Comparison of ENCODE assay signal across 23 cellular contexts in genomic region chr11:111001091-111001430, GRCh38.
DNase-seq lines count a peak whose midpoint lies in the region; ATAC-seq and TF ChIP-seq lines count a peak whose summit lies in the region.
"Had no signal": no experiment of that assay in that cellular context is flagged by ENCODE, and none has a peak within 500 bp of the region (broad histone marks: within the 10 kb centered on the region; RNA-seq: fewer than 3 reads in every experiment).

No MANE protein-coding gene starts in this region.

- H3K4me3 ChIP-seq in right atrium auricular region (no peak overlapping the region), SU-DHL-6 (ENCODE audit: insufficient read depth, low read length, poor library complexity, severe bottlenecking) (no peak overlapping the region), heart left ventricle (no peak overlapping the region), aorta (ENCODE audit: low read length in 2 of 2) (no peak overlapping the region)
- H3K4me3 ChIP-seq: BLaER1, smooth muscle cell had no signal

- no peaks in the 10 kb centered on the region for H3K9me2 ChIP-seq in SU-DHL-6 (replicated peaks; ENCODE audit: insufficient read depth, low read length)

- peak; percentile 54 for ATAC-seq in Right ventricle myocardium inferior
- ATAC-seq in heart left ventricle: peak in 3 of 4 donors; percentile 18 to 54 (median 39)
- ATAC-seq in aorta (ENCODE audit: low FRiP score): peak; percentile 36
- ATAC-seq in GM21390 (IDR thresholded peaks at IDR 0.05; ENCODE audit: unreplicated experiment): no peak
- ATAC-seq: HCT116; naive thymus-derived CD4-positive, alpha-beta T cell; T-helper 17 cell had no signal

- no peak for TF ChIP-seq CTCF in right atrium auricular region (IDR thresholded peaks at IDR 0.05)
- TF ChIP-seq CTCF in SU-DHL-6 (IDR thresholded peaks at IDR 0.05; ENCODE audit: insufficient read depth, low read length, poor library complexity, severe bottlenecking): no peak
- no peak for TF ChIP-seq CTCF in heart left ventricle (IDR thresholded peaks at IDR 0.05)

- no peak overlapping the region for H3K9ac ChIP-seq in SU-DHL-6 (ENCODE audit: low read length)
- H3K9ac ChIP-seq: BLaER1 had no signal

- no peaks in the 10 kb centered on the region for H4K20me1 ChIP-seq in SU-DHL-6 (ENCODE audit: low read depth, low read length)
- H4K20me1 ChIP-seq: BLaER1 had no signal

- H3K9me3 ChIP-seq in right atrium auricular region (no peaks in the 10 kb centered on the region), SU-DHL-6 (ENCODE audit: insufficient read depth, low read length) (no peaks in the 10 kb centered on the region), heart left ventricle (no peaks in the 10 kb centered on the region), aorta (ENCODE audit: control insufficient read depth, low read length) (no peaks in the 10 kb centered on the region)
- H3K9me3 ChIP-seq: BLaER1 had no signal

- H3F3A ChIP-seq in SU-DHL-6 (ENCODE audit: insufficient read depth): 0 out of 2 replicates have a peak, but pooled peaks cover 4% of the 10 kb centered on the region

- H3K27me3 ChIP-seq in right atrium auricular region (no peaks in the 10 kb centered on the region), SU-DHL-6 (ENCODE audit: low read length) (no peaks in the 10 kb centered on the region), heart left ventricle (peaks cover 0 to 2% (median 0%) of the 10 kb centered on the region in 9 donors), aorta (ENCODE audit: control insufficient read depth in 1 of 2, insufficient read depth in 2 of 2, low read length in 1 of 2) (no peaks in the 10 kb centered on the region)
- H3K27me3 ChIP-seq: BLaER1, brain microvascular endothelial cell had no signal

- 54 to 76% (median 67%) methylated on average over 2 of the region's 2 CpGs for WGBS in heart left ventricle, 4 donors
- WGBS in aorta, 2 donors: 3 to 4% methylated on average over 2 of the region's 2 CpGs

- H3K4me1 ChIP-seq in right atrium auricular region (no peaks in the 10 kb centered on the region), heart left ventricle (peaks cover 0 to 11% (median 0%) of the 10 kb centered on the region in 12 donors), aorta (ENCODE audit: control insufficient read depth in 1 of 2, insufficient read depth in 2 of 2, low read length in 2 of 2) (peaks cover 8 to 10% of the 10 kb centered on the region in 2 donors)

- TF ChIP-seq POLR2A in heart left ventricle (IDR thresholded peaks at IDR 0.05): no peak

- H3K27ac ChIP-seq in right atrium auricular region: no peak overlapping the region
- H3K27ac ChIP-seq in SU-DHL-6 (ENCODE audit: low read depth, low read length): peak overlapping the region; percentile 61
- no peak overlapping the region for H3K27ac ChIP-seq in heart left ventricle
- H3K27ac ChIP-seq in aorta (ENCODE audit: low read depth in 1 of 2, low read length in 2 of 2): no peak overlapping the region
- H3K27ac ChIP-seq: BLaER1, brain microvascular endothelial cell had no signal

- H3K36me3 ChIP-seq in right atrium auricular region (no peaks in the 10 kb centered on the region), SU-DHL-6 (ENCODE audit: low read length) (no peaks in the 10 kb centered on the region), heart left ventricle (no peaks in the 10 kb centered on the region), aorta (ENCODE audit: control insufficient read depth in 1 of 2, insufficient read depth in 2 of 2, low read length in 1 of 2) (no peaks in the 10 kb centered on the region)
- H3K36me3 ChIP-seq: BLaER1, brain microvascular endothelial cell had no signal

- intact Hi-C loops in Right ventricle myocardium inferior (cut with DNase I) (no loop called here), heart left ventricle (cut with DNase I) (loop anchor here in 1 of 10 donors (10.0 kb wide), 1 partner anchor 64 kb away; no protein-coding TSS in a partner anchor), aorta (cut with DNase I) (loop anchor here in 1 of 2 donors (10.0 kb wide), 1 partner anchor 234 kb away; no protein-coding TSS in a partner anchor)

- peak overlapping the region; percentile 25 for H3K4me2 ChIP-seq in SU-DHL-6 (ENCODE audit: low read depth, low read length, poor library complexity, severe bottlenecking)
- H3K4me2 ChIP-seq: BLaER1, smooth muscle cell had no signal

- DNase-seq in Right ventricle myocardium inferior (ENCODE audit: missing footprints) (no peak), right atrium auricular region (ENCODE audit: low spot score) (no peak), heart left ventricle (no peak), aorta (no peak), SKM-1 treated with dmso at 0.1 percent for 144 hours (lab: John Stamatoyannopoulos, UW; ENCODE audit: unreplicated experiment) (no peak)
- DNase-seq in activated CD4-positive, alpha-beta T cell treated with anti-CD3 and anti-CD28 coated beads, Interleukin-2, amount 50 U/mL, for 1 hour: no peak
- DNase-seq: brain microvascular endothelial cell; DMS79 treated with DMSO at 0.1 percent for 48 hours; effector CD8-positive, alpha-beta T cell; Karpas-422; naive thymus-derived CD4-positive, alpha-beta T cell; NCI-H187 treated with DMSO at 0.1 percent for 48 hours; NCI-H2227 treated with DMSO at 0.1 percent for 48 hours; NCI-H774; SIG-M5; stimulated activated CD4-positive, alpha-beta T cell treated with anti-CD3 and anti-CD28 coated beads, Interleukin-2, amount 100 ng/mL, for 24 hours; substantia nigra; T-helper 17 cell had no signal

- no peaks in the 10 kb centered on the region for H3K79me2 ChIP-seq in SU-DHL-6 (ENCODE audit: insufficient read depth, low read length)

- H2AFZ ChIP-seq in SU-DHL-6 (ENCODE audit: low read depth, low read length, severe bottlenecking): no peak overlapping the region
